1 cellular context compared by ENCODE assay signal in the genomic region with DNA sequence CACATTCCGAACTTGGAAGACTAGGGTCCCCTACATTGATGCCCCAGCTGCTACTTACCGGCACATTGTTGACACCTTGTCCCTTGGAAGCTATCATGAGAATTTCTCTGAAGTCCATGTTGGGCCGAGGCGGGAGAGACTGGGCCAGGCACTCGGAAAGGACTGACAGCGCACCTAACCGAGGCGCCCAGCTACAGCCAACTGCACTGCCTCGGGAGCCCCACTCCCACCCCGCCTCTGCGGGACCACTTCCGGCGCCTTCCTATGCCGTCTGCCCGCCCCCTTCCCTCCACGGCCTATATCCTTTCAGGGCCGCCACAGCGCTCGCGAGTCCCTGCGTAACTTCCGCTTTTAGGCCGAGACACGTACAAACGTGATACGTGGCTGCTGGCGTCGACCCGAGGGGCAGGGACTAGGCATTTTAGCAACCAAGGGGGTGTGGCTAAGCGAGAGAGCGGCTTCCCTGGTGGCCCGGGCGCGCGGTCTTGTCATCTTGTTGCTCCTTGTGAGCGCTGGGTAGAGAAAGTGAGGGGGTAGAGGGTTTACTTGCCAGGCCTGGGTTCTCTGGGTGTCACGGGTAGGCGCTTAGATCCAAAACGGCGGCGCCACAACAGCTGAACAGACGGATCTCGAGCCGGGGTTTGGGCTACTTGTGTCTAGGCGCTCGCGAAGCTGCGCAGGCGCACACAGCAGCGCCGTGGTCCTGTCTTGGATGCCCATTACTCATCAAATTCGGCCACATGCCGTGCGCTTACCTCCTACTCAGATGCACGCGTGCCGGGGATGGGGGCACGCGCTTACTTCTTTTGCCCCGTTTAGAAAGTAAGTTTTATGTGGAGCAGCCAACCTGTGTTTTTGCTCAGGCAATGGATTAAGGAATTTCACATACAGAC.
TF ChIP-seq lines count a peak whose summit lies in the region.

Gene SPTY2D1 (minus strand): TSS at position 203 of the 893 bp plus-strand sequence. CDS start 85 bp downstream, at position 118.

TF ChIP-seq in HepG2, 621 proteins besides CTCF, POLR2A, EP300 and RAD21 (continued from another document and continues in another):
- TF ChIP-seq RERE (CRISPR knock-in tag; IDR thresholded peaks at IDR 0.05; ENCODE audit: low read depth) (no peak), ZNF468 (CRISPR knock-in tag; IDR thresholded peaks at IDR 0.05) (no peak), FUBP1 (CRISPR knock-in tag; IDR thresholded peaks at IDR 0.05; ENCODE audit: borderline replicate concordance) (no peak), TBX2 (CRISPR knock-in tag; IDR thresholded peaks at IDR 0.05; ENCODE audit: borderline replicate concordance) (no peak; the same call in 1 of the 2 replicates), BRF2 (CRISPR knock-in tag; IDR thresholded peaks at IDR 0.05) (no peak), ARNTL (CRISPR knock-in tag; IDR thresholded peaks at IDR 0.05) (peak; percentile 42), NFYB (CRISPR knock-in tag; IDR thresholded peaks at IDR 0.05) (peak; percentile 90), ARID2 (CRISPR knock-in tag; IDR thresholded peaks at IDR 0.05; ENCODE audit: borderline replicate concordance) (no peak; the same call in 1 of the 2 replicates), KDM6A (CRISPR knock-in tag; IDR thresholded peaks at IDR 0.05; ENCODE audit: low read depth) (no peak), SRSF4 (IDR thresholded peaks at IDR 0.05; ENCODE audit: low read depth, low read length, poor library complexity, severe bottlenecking) (no peak), ZNF83 (CRISPR knock-in tag; IDR thresholded peaks at IDR 0.05; ENCODE audit: borderline replicate concordance) (no peak), ZNF589 (CRISPR knock-in tag; conservative IDR thresholded peaks at IDR 0.05) (0 out of 2 replicates have a peak, but pooled peaks have one; percentile 39), ZMYM2 (CRISPR knock-in tag; IDR thresholded peaks at IDR 0.05) (peak; percentile 65; the same call in 1 of the 2 replicates), ZNF496 (CRISPR knock-in tag; IDR thresholded peaks at IDR 0.05; ENCODE audit: insufficient replicate concordance) (no peak), NBN (conservative IDR thresholded peaks at IDR 0.05) (no peak), ZNF737 (CRISPR knock-in tag; IDR thresholded peaks at IDR 0.05; ENCODE audit: borderline replicate concordance) (no peak), ZNF766 (CRISPR knock-in tag; IDR thresholded peaks at IDR 0.05; ENCODE audit: borderline replicate concordance) (no peak; the same call in 1 of the 2 replicates), ETV5 (CRISPR knock-in tag; IDR thresholded peaks at IDR 0.05; ENCODE audit: borderline replicate concordance) (peak; percentile 62), ZNF335 (CRISPR knock-in tag; IDR thresholded peaks at IDR 0.05) (no peak), CENPX (CRISPR knock-in tag; IDR thresholded peaks at IDR 0.05) (no peak), ADNP (CRISPR knock-in tag; IDR thresholded peaks at IDR 0.05) (no peak), ZNF441 (CRISPR knock-in tag; IDR thresholded peaks at IDR 0.05; ENCODE audit: borderline replicate concordance) (no peak), PITX1 (CRISPR knock-in tag; IDR thresholded peaks at IDR 0.05) (peak; percentile 22; the same call in 1 of the 2 replicates), RXRB (CRISPR knock-in tag; IDR thresholded peaks at IDR 0.05; ENCODE audit: borderline replicate concordance) (peak; percentile 69), ZNF510 (CRISPR knock-in tag; IDR thresholded peaks at IDR 0.05; ENCODE audit: low read depth) (peak; percentile 78), ZNF160 (CRISPR knock-in tag; IDR thresholded peaks at IDR 0.05) (0 out of 2 replicates have a peak, but pooled peaks have one; percentile 63), TRIM24 (CRISPR knock-in tag; IDR thresholded peaks at IDR 0.05) (no peak), ATF7 (IDR thresholded peaks at IDR 0.05) (no peak), ATF7 (CRISPR knock-in tag; IDR thresholded peaks at IDR 0.05) (no peak), ZNF354B (CRISPR knock-in tag; IDR thresholded peaks at IDR 0.05) (no peak), PLRG1 (conservative IDR thresholded peaks at IDR 0.05) (no peak), GFI1 (CRISPR knock-in tag; IDR thresholded peaks at IDR 0.05; ENCODE audit: borderline replicate concordance) (peak; percentile 66; the same call in 1 of the 2 replicates), ZNF550 (CRISPR knock-in tag; IDR thresholded peaks at IDR 0.05; ENCODE audit: borderline replicate concordance) (no peak), ELF1 (CRISPR knock-in tag; IDR thresholded peaks at IDR 0.05) (peak; percentile 94), ZBTB37 (CRISPR knock-in tag; IDR thresholded peaks at IDR 0.05) (no peak), DNMT3B (CRISPR knock-in tag; conservative IDR thresholded peaks at IDR 0.05) (peak; percentile 39; the same call in 1 of the 2 replicates), ZNF432 (CRISPR knock-in tag; IDR thresholded peaks at IDR 0.05; ENCODE audit: borderline replicate concordance) (no peak)
- TF ChIP-seq, protein P1, sequence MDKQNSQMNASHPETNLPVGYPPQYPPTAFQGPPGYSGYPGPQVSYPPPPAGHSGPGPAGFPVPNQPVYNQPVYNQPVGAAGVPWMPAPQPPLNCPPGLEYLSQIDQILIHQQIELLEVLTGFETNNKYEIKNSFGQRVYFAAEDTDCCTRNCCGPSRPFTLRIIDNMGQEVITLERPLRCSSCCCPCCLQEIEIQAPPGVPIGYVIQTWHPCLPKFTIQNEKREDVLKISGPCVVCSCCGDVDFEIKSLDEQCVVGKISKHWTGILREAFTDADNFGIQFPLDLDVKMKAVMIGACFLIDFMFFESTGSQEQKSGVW (CRISPR knock-in tag; IDR thresholded peaks at IDR 0.05; ENCODE audit: borderline replicate concordance) = no peak
- TF ChIP-seq, protein P2, sequence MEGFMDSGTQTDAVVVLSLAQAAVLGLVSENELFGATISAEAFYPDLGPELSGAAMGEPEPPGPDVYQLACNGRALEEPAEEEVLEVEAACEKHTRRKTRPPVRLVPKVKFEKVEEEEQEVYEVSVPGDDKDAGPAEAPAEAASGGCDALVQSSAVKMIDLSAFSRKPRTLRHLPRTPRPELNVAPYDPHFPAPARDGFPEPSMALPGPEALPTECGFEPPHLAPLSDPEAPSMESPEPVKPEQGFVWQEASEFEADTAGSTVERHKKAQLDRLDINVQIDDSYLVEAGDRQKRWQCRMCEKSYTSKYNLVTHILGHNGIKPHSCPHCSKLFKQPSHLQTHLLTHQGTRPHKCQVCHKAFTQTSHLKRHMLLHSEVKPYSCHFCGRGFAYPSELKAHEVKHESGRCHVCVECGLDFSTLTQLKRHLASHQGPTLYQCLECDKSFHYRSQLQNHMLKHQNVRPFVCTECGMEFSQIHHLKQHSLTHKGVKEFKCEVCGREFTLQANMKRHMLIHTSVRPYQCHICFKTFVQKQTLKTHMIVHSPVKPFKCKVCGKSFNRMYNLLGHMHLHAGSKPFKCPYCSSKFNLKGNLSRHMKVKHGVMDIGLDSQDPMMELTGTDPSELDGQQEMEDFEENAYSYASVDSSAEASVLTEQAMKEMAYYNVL (CRISPR knock-in tag; IDR thresholded peaks at IDR 0.05; ENCODE audit: borderline replicate concordance) = no peak
- TF ChIP-seq, protein P3, sequence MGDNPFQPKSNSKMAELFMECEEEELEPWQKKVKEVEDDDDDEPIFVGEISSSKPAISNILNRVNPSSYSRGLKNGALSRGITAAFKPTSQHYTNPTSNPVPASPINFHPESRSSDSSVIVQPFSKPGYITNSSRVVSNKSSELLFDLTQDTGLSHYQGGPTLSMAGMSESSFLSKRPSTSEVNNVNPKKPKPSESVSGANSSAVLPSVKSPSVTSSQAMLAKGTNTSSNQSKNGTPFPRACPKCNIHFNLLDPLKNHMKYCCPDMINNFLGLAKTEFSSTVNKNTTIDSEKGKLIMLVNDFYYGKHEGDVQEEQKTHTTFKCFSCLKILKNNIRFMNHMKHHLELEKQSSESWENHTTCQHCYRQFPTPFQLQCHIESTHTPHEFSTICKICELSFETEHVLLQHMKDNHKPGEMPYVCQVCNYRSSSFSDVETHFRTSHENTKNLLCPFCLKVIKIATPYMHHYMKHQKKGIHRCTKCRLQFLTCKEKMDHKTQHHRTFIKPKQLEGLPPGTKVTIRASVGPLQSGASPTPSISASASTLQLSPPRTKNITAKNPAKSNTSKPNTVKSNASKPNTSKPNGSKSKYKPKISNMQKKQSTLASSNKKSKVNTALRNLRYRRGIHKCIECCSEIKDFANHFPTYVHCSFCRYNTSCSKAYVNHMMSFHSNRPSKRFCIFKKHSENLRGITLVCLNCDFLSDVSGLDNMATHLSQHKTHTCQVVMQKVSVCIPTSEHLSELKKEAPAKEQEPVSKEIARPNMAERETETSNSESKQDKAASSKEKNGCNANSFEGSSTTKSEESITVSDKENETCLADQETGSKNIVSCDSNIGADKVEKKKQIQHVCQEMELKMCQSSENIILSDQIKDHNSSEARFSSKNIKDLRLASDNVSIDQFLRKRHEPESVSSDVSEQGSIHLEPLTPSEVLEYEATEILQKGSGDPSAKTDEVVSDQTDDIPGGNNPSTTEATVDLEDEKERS (CRISPR knock-in tag; IDR thresholded peaks at IDR 0.05) = peak; percentile 53; the same call in 1 of the 2 replicates
